In genomic region chr9:125823874-125824406, GRCh38 we compare ENCODE assay signal across 8 cellular contexts.
DNase-seq lines count a peak whose midpoint lies in the region; ATAC-seq and TF ChIP-seq lines count a peak whose summit lies in the region.
"Not testable (repeated sequence)": the region's sequence is repeated elsewhere in the genome, so short reads cannot be mapped to it uniquely, and the experiment has no call there.

No MANE protein-coding gene starts in this region.

- intact Hi-C loops in right lobe of liver (cut with DNase I): not testable (repeated sequence)

- POLR2A ChIA-PET in activated CD4-positive, alpha-beta T cell treated with anti-CD3 and anti-CD28 coated beads, Interleukin-2, amount 10 ng/mL, durations not matched to agents 7 days and 5 days (lab: Charles Lee): not testable (repeated sequence)

- peak; percentile 68 for DNase-seq in NOMO-1 treated with DMSO at 0.1 percent for 48 hours (lab: John Stamatoyannopoulos, UW; ENCODE audit: unreplicated experiment)
- peak; percentile 31 for DNase-seq in activated CD4-positive, alpha-beta T cell treated with anti-CD3 and anti-CD28 coated beads, Interleukin-2, amount 10 ng/mL, durations not matched to agents 7 days and 5 days
- not testable (repeated sequence) for DNase-seq in coronary artery (ENCODE audit: low spot score); right lobe of liver; stimulated activated naive B cell treated with anti-CD40 and anti-IgM and Interleukin-4, amounts not matched to agents 10 μg/mL and 1 μg/mL and 100 μg/mL, for 72 hours

- not testable (repeated sequence) for H3K27ac ChIP-seq in DOHH2 (ENCODE audit: low read depth, low read length); coronary artery
- H3K27ac ChIP-seq in right lobe of liver: peak overlapping the region in 1 of 3 donors; percentile 18

- peak overlapping the region; percentile 75 for H3K4me2 ChIP-seq in DOHH2 (ENCODE audit: low read length)

- peak overlapping the region; percentile 61 for H3K4me3 Mint-ChIP-seq in activated CD4-positive, alpha-beta T cell treated with anti-CD3 and anti-CD28 coated beads, Interleukin-2, amount 10 ng/mL, durations not matched to agents 7 days and 5 days
- peak overlapping the region; percentile 55 to 69 for H3K4me3 Mint-ChIP-seq in stimulated activated naive B cell treated with anti-CD40 and anti-IgM and Interleukin-4, amounts not matched to agents 10 μg/mL and 1 μg/mL and 100 μg/mL, for 72 hours

- peak; percentile 58 for ATAC-seq in GM21447 (IDR thresholded peaks at IDR 0.05; ENCODE audit: unreplicated experiment)
- peak; percentile 68 for ATAC-seq in HG03342 (IDR thresholded peaks at IDR 0.05; ENCODE audit: unreplicated experiment)
- peak in 3 of 4 donors; percentile 45 to 64 (median 49) for ATAC-seq in right lobe of liver
- peak; percentile 94 to 97 for ATAC-seq in stimulated activated naive B cell treated with anti-CD40 and anti-IgM and Interleukin-4, amounts not matched to agents 10 μg/mL and 1 μg/mL and 100 μg/mL, for 72 hours (replicated peaks)

- H3K9me2 ChIP-seq in DOHH2 (replicated peaks; ENCODE audit: control insufficient read depth, low read length): not testable (repeated sequence)

- not testable (repeated sequence) for TF ChIP-seq CTCF in DOHH2 (IDR thresholded peaks at IDR 0.05; ENCODE audit: low read depth, low read length, poor library complexity, severe bottlenecking); coronary artery (IDR thresholded peaks at IDR 0.05); right lobe of liver (IDR thresholded peaks at IDR 0.05)

- H3K27me3 Mint-ChIP-seq in activated CD4-positive, alpha-beta T cell treated with anti-CD3 and anti-CD28 coated beads, Interleukin-2, amount 10 ng/mL, durations not matched to agents 7 days and 5 days; stimulated activated naive B cell treated with anti-CD40 and anti-IgM and Interleukin-4, amounts not matched to agents 10 μg/mL and 1 μg/mL and 100 μg/mL, for 72 hours: not testable (repeated sequence)

- H3K4me1 ChIP-seq in DOHH2 (ENCODE audit: control insufficient read depth, low read length): peaks cover 54% of the 10 kb centered on the region
- not testable (repeated sequence) for H3K4me1 ChIP-seq in right lobe of liver

- H3K9me3 Mint-ChIP-seq in activated CD4-positive, alpha-beta T cell treated with anti-CD3 and anti-CD28 coated beads, Interleukin-2, amount 10 ng/mL, durations not matched to agents 7 days and 5 days; stimulated activated naive B cell treated with anti-CD40 and anti-IgM and Interleukin-4, amounts not matched to agents 10 μg/mL and 1 μg/mL and 100 μg/mL, for 72 hours: not testable (repeated sequence)

- not testable (repeated sequence) for H4K20me1 ChIP-seq in DOHH2 (ENCODE audit: control insufficient read depth, insufficient read depth, low read depth, low read length)

- H3K4me3 ChIP-seq in DOHH2 (ENCODE audit: low read length) (peak overlapping the region; percentile 54), coronary artery (peak overlapping the region; percentile 16), right lobe of liver (peak overlapping the region in 2 of 3 donors; percentile 4 to 8)

- H3K36me3 ChIP-seq in DOHH2 (ENCODE audit: control insufficient read depth, low read length); right lobe of liver: not testable (repeated sequence)

- CTCF ChIA-PET in activated CD4-positive, alpha-beta T cell treated with anti-CD3 and anti-CD28 coated beads, Interleukin-2, amount 10 ng/mL, durations not matched to agents 7 days and 5 days (lab: Charles Lee): not testable (repeated sequence)

- H3K36me3 Mint-ChIP-seq in activated CD4-positive, alpha-beta T cell treated with anti-CD3 and anti-CD28 coated beads, Interleukin-2, amount 10 ng/mL, durations not matched to agents 7 days and 5 days (ENCODE audit: low read depth); stimulated activated naive B cell treated with anti-CD40 and anti-IgM and Interleukin-4, amounts not matched to agents 10 μg/mL and 1 μg/mL and 100 μg/mL, for 72 hours: not testable (repeated sequence)

- not testable (repeated sequence) for TF ChIP-seq POLR2A in right lobe of liver (IDR thresholded peaks at IDR 0.05)

- H3K27ac Mint-ChIP-seq in activated CD4-positive, alpha-beta T cell treated with anti-CD3 and anti-CD28 coated beads, Interleukin-2, amount 10 ng/mL, durations not matched to agents 7 days and 5 days: peak overlapping the region; percentile 76
- H3K27ac Mint-ChIP-seq in stimulated activated naive B cell treated with anti-CD40 and anti-IgM and Interleukin-4, amounts not matched to agents 10 μg/mL and 1 μg/mL and 100 μg/mL, for 72 hours: peak overlapping the region; percentile 89

- not testable (repeated sequence) for H3K9me3 ChIP-seq in DOHH2 (ENCODE audit: control insufficient read depth, insufficient read depth, low read length); right lobe of liver

- H3K79me2 ChIP-seq in DOHH2 (ENCODE audit: control insufficient read depth, low read length): peaks cover 38% of the 10 kb centered on the region

- H3K27me3 ChIP-seq in DOHH2 (ENCODE audit: control insufficient read depth, low read length); right lobe of liver: not testable (repeated sequence)

- 38% methylated on average over 6 of the region's 6 CpGs for WGBS in right lobe of liver (ENCODE audit: insufficient coverage, low coverage, low lambda C conversion rate, missing lambda C conversion rate)

- H3F3A ChIP-seq in DOHH2 (ENCODE audit: control insufficient read depth, insufficient read depth): peaks cover 22% of the 10 kb centered on the region

- peaks cover 29% of the 10 kb centered on the region for H3K4me1 Mint-ChIP-seq in activated CD4-positive, alpha-beta T cell treated with anti-CD3 and anti-CD28 coated beads, Interleukin-2, amount 10 ng/mL, durations not matched to agents 7 days and 5 days
- peaks cover 13 to 32% of the 10 kb centered on the region in 2 donors for H3K4me1 Mint-ChIP-seq in stimulated activated naive B cell treated with anti-CD40 and anti-IgM and Interleukin-4, amounts not matched to agents 10 μg/mL and 1 μg/mL and 100 μg/mL, for 72 hours
